9 cellular contexts compared by ENCODE assay signal in the genomic region with DNA sequence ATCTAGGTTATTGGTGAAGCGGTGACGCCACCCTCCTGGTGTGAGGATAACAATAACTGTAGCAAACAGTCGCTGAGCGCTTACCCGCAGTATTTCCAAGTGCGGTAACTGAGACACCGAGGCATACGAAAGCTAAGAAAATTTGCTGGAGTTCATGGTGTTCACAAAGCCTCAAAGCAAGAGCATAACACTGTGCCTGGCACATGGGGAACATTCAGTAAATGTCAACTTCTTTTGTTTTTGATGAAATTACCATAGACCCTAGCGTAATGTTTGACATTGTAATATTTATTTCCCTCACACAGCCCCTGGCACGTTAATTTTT. TPM values are rescaled to one million over a fixed set of nuclear protein-coding genes. Genes with fewer than 3 reads are reported as not detected.
A peak's percentile ranks its signal among the peaks of the same experiment; 100 is the strongest.
DNase-seq lines count a peak whose midpoint lies in the region; ATAC-seq and TF ChIP-seq lines count a peak whose summit lies in the region.
"Had no signal": no experiment of that assay in that cellular context is flagged by ENCODE, and none has a peak within 500 bp of the region (broad histone marks: within the 10 kb centered on the region; RNA-seq: fewer than 3 reads in every experiment).

No MANE protein-coding gene starts in this region.

- POLR2A ChIA-PET in MCF 10A (lab: Yijun Ruan, JAX): interaction anchor here (0.7 kb wide), 2 partner anchors 197 to 223 kb away, joined by 3 read pairs; no protein-coding TSS in a partner anchor

- peaks cover 20% of the 10 kb centered on the region for H3K36me3 Mint-ChIP-seq in MCF 10A (ENCODE audit: insufficient read depth, unreplicated experiment)

- H3K27me3 ChIP-seq in heart left ventricle: no peaks in the 10 kb centered on the region
- no peaks in the 10 kb centered on the region for H3K27me3 ChIP-seq in mesenchymal stem cell (ENCODE audit: control insufficient read depth in 1 of 2, insufficient read depth in 1 of 2, low read length in 2 of 2)
- no peaks in the 10 kb centered on the region for H3K27me3 ChIP-seq in upper lobe of right lung

- peaks cover 15% of the 10 kb centered on the region for H3K4me1 Mint-ChIP-seq in MCF 10A (ENCODE audit: insufficient read depth, unreplicated experiment)

- H4K8ac ChIP-seq in mesenchymal stem cell (ENCODE audit: low read length): no peak overlapping the region

- H3K18ac ChIP-seq in mesenchymal stem cell (ENCODE audit: low read depth in 1 of 2, low read length in 2 of 2): no peak overlapping the region

- H3K4me3 Mint-ChIP-seq in MCF 10A (ENCODE audit: unreplicated experiment): peak overlapping the region; percentile 83

- intact Hi-C loops in heart left ventricle (cut with DNase I): loop anchor here in 1 of 10 donors (10.0 kb wide), 1 partner anchor 214 kb away; no protein-coding TSS in a partner anchor
- intact Hi-C loops in Right ventricle myocardium superior (cut with DNase I): no loop called here
- intact Hi-C loops in MCF 10A (cut with micrococcal nuclease): no loop called here
- intact Hi-C loops in upper lobe of right lung (cut with DNase I): no loop called here

- no peak for TF ChIP-seq POLR2A in heart left ventricle (IDR thresholded peaks at IDR 0.05)

- H2AFZ ChIP-seq in mesenchymal stem cell (ENCODE audit: low read depth, low read length): peak overlapping the region; percentile 100

- H3K14ac ChIP-seq in mesenchymal stem cell (ENCODE audit: low read length in 2 of 2): no peak overlapping the region

- H3K4me1 ChIP-seq in heart left ventricle (peaks cover 0 to 25% (median 9%) of the 10 kb centered on the region in 12 donors), mesenchymal stem cell (ENCODE audit: control insufficient read depth, insufficient read depth, low read depth, low read length) (peaks cover 2% of the 10 kb centered on the region), upper lobe of right lung (peaks cover 3% of the 10 kb centered on the region)

- H3K4me2 ChIP-seq in mesenchymal stem cell (ENCODE audit: low read length, poor library complexity, severe bottlenecking): peak overlapping the region; percentile 93

- no peak for TF ChIP-seq CTCF in heart left ventricle (IDR thresholded peaks at IDR 0.05)
- no peak for TF ChIP-seq CTCF in MCF 10A (IDR thresholded peaks at IDR 0.05; ENCODE audit: unreplicated experiment)
- TF ChIP-seq CTCF in upper lobe of right lung (IDR thresholded peaks at IDR 0.05): no peak

- H3K23ac ChIP-seq in mesenchymal stem cell (ENCODE audit: low read length in 2 of 2): no peak overlapping the region

- peak overlapping the region; percentile 84 for H3K27ac Mint-ChIP-seq in MCF 10A (ENCODE audit: low read depth, unreplicated experiment)

- no peak overlapping the region for H2AK5ac ChIP-seq in mesenchymal stem cell (ENCODE audit: low read length, severe bottlenecking)

- no peaks in the 10 kb centered on the region for H3K9me3 Mint-ChIP-seq in MCF 10A (ENCODE audit: unreplicated experiment)

- no peak overlapping the region for H2BK12ac ChIP-seq in mesenchymal stem cell (ENCODE audit: low read length in 2 of 2)

- DNase-seq in heart left ventricle (no peak), Right ventricle myocardium superior (no peak), MCF 10A (ENCODE audit: unreplicated experiment) (no peak), mesenchymal stem cell (no peak), upper lobe of right lung (no peak), DMS 273 treated with DMSO at 0.1 percent for 48 hours (lab: John Stamatoyannopoulos, UW) (no peak)

- H3K9me3 ChIP-seq in heart left ventricle (no peaks in the 10 kb centered on the region), mesenchymal stem cell (ENCODE audit: control insufficient read depth, low read length) (no peaks in the 10 kb centered on the region), upper lobe of right lung (no peaks in the 10 kb centered on the region)

- H2BK5ac ChIP-seq in mesenchymal stem cell (ENCODE audit: low read depth, low read length, poor library complexity, severe bottlenecking): no peak overlapping the region

- no peak overlapping the region for H2BK15ac ChIP-seq in mesenchymal stem cell (ENCODE audit: low read depth, poor library complexity, severe bottlenecking)

- H3K36me3 ChIP-seq in heart left ventricle: peaks cover 0 to 27% (median 12%) of the 10 kb centered on the region in 9 donors
- H3K36me3 ChIP-seq in mesenchymal stem cell (ENCODE audit: control insufficient read depth in 1 of 2, insufficient read depth in 2 of 2, low read depth in 1 of 2, low read length in 2 of 2): peaks cover 0 to 18% of the 10 kb centered on the region in 2 experiments
- H3K36me3 ChIP-seq in upper lobe of right lung: peaks cover 16% of the 10 kb centered on the region

- no peaks in the 10 kb centered on the region for H3K27me3 Mint-ChIP-seq in MCF 10A (ENCODE audit: insufficient read depth, unreplicated experiment)

- no peaks in the 10 kb centered on the region for H3K79me1 ChIP-seq in mesenchymal stem cell (replicated peaks; ENCODE audit: low read length, poor library complexity, severe bottlenecking)

- H3K4ac ChIP-seq in mesenchymal stem cell (ENCODE audit: low read depth in 1 of 2, low read length in 2 of 2): no peak overlapping the region

- CTCF ChIA-PET in MCF 10A (lab: Yijun Ruan, JAX): no interaction called here

- 9 to 13% (median 11%) methylated on average over 9 to 10 of the region's 10 CpGs for WGBS in heart left ventricle, 4 donors
- 17% methylated on average over 10 of the region's 10 CpGs for WGBS in mesenchymal stem cell

- TSS peak; percentile 77 for BruUV-seq in MCF 10A (replicated peaks; lab: Mats Ljungman, UMichigan)

- ATAC-seq in heart left ventricle: no peak
- no peak for ATAC-seq in Right ventricle myocardium superior (ENCODE audit: poor library complexity)
- no peak for ATAC-seq in upper lobe of right lung
- no peak for ATAC-seq in GM18907 (IDR thresholded peaks at IDR 0.05; ENCODE audit: unreplicated experiment)
- ATAC-seq in HG03108 (IDR thresholded peaks at IDR 0.05; ENCODE audit: unreplicated experiment): no peak

- H3K27ac ChIP-seq in heart left ventricle (peak overlapping the region in 10 of 12 donors; percentile 86 to 99 (median 94)), mesenchymal stem cell (ENCODE audit: low read length, poor library complexity, severe bottlenecking) (no peak overlapping the region), upper lobe of right lung (peak overlapping the region; percentile 98)

- peak overlapping the region; percentile 96 for H3K9ac ChIP-seq in mesenchymal stem cell (ENCODE audit: low read length)

- peak overlapping the region; percentile 52 to 93 (median 80) for H3K4me3 ChIP-seq in heart left ventricle
- H3K4me3 ChIP-seq in mesenchymal stem cell (ENCODE audit: insufficient read depth in 1 of 2, low read depth in 1 of 2, low read length in 2 of 2): peak overlapping the region; percentile 89 to 92
- H3K4me3 ChIP-seq in upper lobe of right lung: peak overlapping the region; percentile 98

- H2BK120ac ChIP-seq in mesenchymal stem cell (ENCODE audit: low read depth, low read length): no peak overlapping the region

- no peak overlapping the region for H4K91ac ChIP-seq in mesenchymal stem cell (ENCODE audit: low read length)

RNA-seq across cellular contexts. Expression of a gene that starts 0.8 kb away (rescaled TPM):
- total RNA-seq in heart left ventricle: 10 to 100 TPM in 4 of 9 donors, 1 to 10 TPM in 5; 6.7 to 45.0 (median 9.9) TPM
- polyA plus RNA-seq in heart left ventricle: 10 to 100 TPM in 1 of 2 donors, 1 to 10 TPM in 1; 4.0 to 20.9 TPM
- total RNA-seq in Right ventricle myocardium superior: 10.3 TPM
- total RNA-seq in MCF 10A (2022): 26.1 and 30.9 TPM in 2 replicates
- polyA plus RNA-seq in mesenchymal stem cell (2013, experiment 1 of 2): 6.5 TPM
- 7.7 TPM for polyA plus RNA-seq in mesenchymal stem cell (2013, experiment 2 of 2)
- 11.4 TPM for total RNA-seq in upper lobe of right lung

RNA-seq across cellular contexts. Expression of a gene that starts 12.1 kb away (rescaled TPM):
- total RNA-seq in heart left ventricle (100 to 1,000 TPM in 2 of 9 donors, 10 to 100 TPM in 4, 1 to 10 TPM in 3; 2.4 to 316 (median 18.2) TPM), Right ventricle myocardium superior (39.9 TPM), MCF 10A (2022) (not detected in 2 replicates), upper lobe of right lung (1,056 TPM)
- polyA plus RNA-seq in heart left ventricle: 10 to 100 TPM in 1 of 2 donors, 1 to 10 TPM in 1; 4.6 to 13.8 TPM
- 0.04 TPM for polyA plus RNA-seq in mesenchymal stem cell (2013, experiment 1 of 2)
- polyA plus RNA-seq in mesenchymal stem cell (2013, experiment 2 of 2): 0.03 TPM
- total RNA-seq: dermis microvascular lymphatic vessel endothelial cell had no signal
